ENCODE assay signal across 19 cellular contexts in the genomic region with DNA sequence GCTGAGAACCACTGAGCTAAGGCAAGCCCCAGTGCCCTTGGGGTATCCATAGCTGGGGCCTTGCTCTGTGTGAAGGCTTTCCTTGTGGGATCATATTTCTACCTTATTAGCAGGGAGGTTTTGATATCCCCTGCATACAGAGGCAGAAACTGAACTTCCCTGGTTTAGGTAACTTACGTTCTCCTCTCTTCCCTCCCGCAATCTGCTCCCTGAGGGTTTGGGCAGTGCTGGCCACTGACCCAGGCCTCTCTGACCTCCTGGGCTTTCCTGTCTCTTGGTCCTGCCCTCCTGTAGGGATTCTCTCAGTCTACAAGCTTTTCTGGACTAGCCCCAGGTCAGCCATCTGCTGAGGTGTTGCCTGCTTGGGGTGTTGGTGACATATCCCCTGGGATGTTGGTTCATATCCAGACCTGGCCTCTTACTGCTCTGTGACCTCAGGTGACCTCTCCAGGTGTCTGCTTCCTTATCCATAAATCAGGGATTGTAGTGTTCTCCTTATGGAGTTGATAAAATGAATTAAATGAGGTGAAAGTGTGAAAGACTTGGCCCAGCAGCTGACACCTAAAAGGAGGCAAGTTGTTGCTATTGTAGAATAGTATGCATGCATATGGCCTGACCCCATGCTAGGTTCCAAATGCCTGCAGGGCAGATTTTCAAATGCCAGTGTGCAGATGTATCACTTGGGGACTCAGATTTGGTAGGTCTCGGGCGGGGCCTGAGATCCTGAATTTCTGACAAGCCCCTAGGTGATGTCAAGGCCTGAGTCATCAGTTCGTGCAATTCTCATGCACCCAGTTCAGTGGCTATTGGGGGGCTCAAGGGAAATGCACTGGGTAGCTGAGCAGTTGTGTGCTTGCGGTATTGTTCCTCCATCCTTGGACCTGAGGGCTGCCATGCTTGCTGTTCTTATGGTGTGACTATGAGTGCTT.
"Had no signal": no experiment of that assay in that cellular context is flagged by ENCODE, and none has a peak within 500 bp of the region (broad histone marks: within the 10 kb centered on the region; RNA-seq: fewer than 3 reads in every experiment).

No MANE protein-coding gene starts in this region.

- H3K4me3 ChIP-seq: ascending aorta, colonic mucosa, prostate gland, sigmoid colon, suprapubic skin, upper lobe of left lung had no signal

- H3K4me1 ChIP-seq: colonic mucosa, prostate gland, sigmoid colon, upper lobe of left lung had no signal

- H3K27ac ChIP-seq: colonic mucosa, epithelial cell of prostate, prostate gland, suprapubic skin, upper lobe of left lung had no signal

- H3K36me3 ChIP-seq: ascending aorta, colonic mucosa, prostate gland, sigmoid colon, suprapubic skin, upper lobe of left lung had no signal

- H3K9me3 ChIP-seq: ascending aorta, colonic mucosa, prostate gland, sigmoid colon, suprapubic skin, upper lobe of left lung had no signal

- ATAC-seq: activated CD8-positive, alpha-beta T cell treated with anti-CD3 and anti-CD28 coated beads, Interleukin-2, amount 10 ng/mL, durations not matched to agents 7 days and 5 days; activated naive CD8-positive, alpha-beta T cell treated with anti-CD3 and anti-CD28 coated beads, Interleukin-2, amount 50 U/mL, for 24 hours; left colon; stimulated activated naive CD8-positive, alpha-beta T cell treated with anti-CD3 and anti-CD28 coated beads, Interleukin-15, Interleukin-2, amounts not matched to agents 100 U/mL and 50 U/mL, for 24 hours had no signal

- DNase-seq: activated CD4-positive, alpha-beta T cell treated with anti-CD3 and anti-CD28 coated beads for 48 hours; activated CD8-positive, alpha-beta memory T cell treated with anti-CD3 and anti-CD28 coated beads, Interleukin-2, amount 50 U/mL, for 48 hours; activated CD8-positive, alpha-beta T cell treated with anti-CD3 and anti-CD28 coated beads, Interleukin-2, amount 10 ng/mL, durations not matched to agents 7 days and 5 days; activated naive CD4-positive, alpha-beta T cell treated with Interleukin-2 at 50 U/mL for 16 hours; activated naive CD8-positive, alpha-beta T cell treated with anti-CD3 and anti-CD28 coated beads, Interleukin-2, amount 50 U/mL, for 24 hours; caudate nucleus; colonic mucosa; effector CD8-positive, alpha-beta T cell; left colon; sigmoid colon; stimulated activated CD4-positive, alpha-beta T cell treated with anti-CD3 and anti-CD28 coated beads, Interleukin-12 subunit alpha, Interleukin-12 subunit beta, amount 100 ng/mL, for 4 hours; stimulated activated CD4-positive, alpha-beta T cell treated with anti-CD3 and anti-CD28 coated beads, Interleukin-2, amount 100 ng/mL, for 48 hours; stimulated activated CD8-positive, alpha-beta memory T cell treated with anti-CD3 and anti-CD28 coated beads, Interleukin-4, amount 100 ng/mL, for 48 hours; stimulated activated naive CD8-positive, alpha-beta T cell treated with anti-CD3 and anti-CD28 coated beads, Interleukin-15, Interleukin-2, amounts not matched to agents 100 U/mL and 50 U/mL, for 24 hours; upper lobe of left lung had no signal

- H3K27me3 ChIP-seq: ascending aorta, colonic mucosa, sigmoid colon, suprapubic skin, upper lobe of left lung had no signal
